Comparison of ENCODE assay signal across 26 cellular contexts in genomic region chr16:12452549-12452948, GRCh38.
"Had no signal": no experiment of that assay in that cellular context is flagged by ENCODE, and none has a peak within 500 bp of the region (broad histone marks: within the 10 kb centered on the region; RNA-seq: fewer than 3 reads in every experiment).

No MANE protein-coding gene starts in this region.

- DNase-seq: activated B cell treated with CpG ODN at 0.5 μM for 24 hours; activated CD4-positive, alpha-beta memory T cell treated with anti-CD3 and anti-CD28 coated beads for 36 hours; activated CD4-positive, alpha-beta T cell treated with anti-CD3 and anti-CD28 coated beads for 1 hour; activated CD4-positive, alpha-beta T cell treated with anti-CD3 and anti-CD28 coated beads, Interleukin-2, amount 10 ng/mL, durations not matched to agents 24 days and 14 days; activated CD8-positive, alpha-beta memory T cell treated with anti-CD3 and anti-CD28 coated beads for 24 hours; activated gamma-delta T cell treated with Interleukin-2 at 50 U/mL for 16 hours; activated naive CD4-positive, alpha-beta T cell treated with anti-CD3 and anti-CD28 coated beads, Interleukin-2, amount 10 ng/mL, durations not matched to agents 7 days and 5 days; activated naive CD8-positive, alpha-beta T cell treated with anti-CD3 and anti-CD28 coated beads for 36 hours; activated T-cell treated with anti-CD3 and anti-CD28 coated beads, Interleukin-2, amount 50 U/mL, for 4 hours; brain microvascular endothelial cell; MG63; MV-4-11; NCI-H1092 treated with DMSO at 0.1 percent for 48 hours; NCI-H1417 treated with DMSO at 0.1 percent for 48 hours; NCI-H1694; NCI-H2029 treated with DMSO at 0.1 percent for 48 hours; NCI-H345; NCI-H510A; NCI-H526 treated with DMSO at 0.1 percent for 48 hours; RPMI8226; T-cell; T-helper 2 cell; T1000 had no signal

- H3K36me3 Mint-ChIP-seq: activated naive CD4-positive, alpha-beta T cell treated with anti-CD3 and anti-CD28 coated beads, Interleukin-2, amount 10 ng/mL, durations not matched to agents 7 days and 5 days had no signal

- H3K27ac Mint-ChIP-seq: activated B cell treated with CpG ODN at 0.5 μM for 24 hours; activated CD4-positive, alpha-beta memory T cell treated with anti-CD3 and anti-CD28 coated beads for 36 hours; activated CD4-positive, alpha-beta T cell treated with anti-CD3 and anti-CD28 coated beads, Interleukin-2, amount 10 ng/mL, durations not matched to agents 24 days and 14 days; activated naive CD4-positive, alpha-beta T cell treated with anti-CD3 and anti-CD28 coated beads, Interleukin-2, amount 10 ng/mL, durations not matched to agents 7 days and 5 days; activated naive CD8-positive, alpha-beta T cell treated with anti-CD3 and anti-CD28 coated beads for 36 hours; T-cell had no signal

- H3K9me3 Mint-ChIP-seq: activated naive CD4-positive, alpha-beta T cell treated with anti-CD3 and anti-CD28 coated beads, Interleukin-2, amount 10 ng/mL, durations not matched to agents 7 days and 5 days had no signal

- H3K4me3 ChIP-seq: MG63, SK-N-MC had no signal

- ATAC-seq: activated T-cell treated with anti-CD3 and anti-CD28 coated beads, Interleukin-2, amount 50 U/mL, for 4 hours; Panc1; Right ventricle myocardium inferior; T-cell had no signal

- H3K27me3 Mint-ChIP-seq: activated B cell treated with CpG ODN at 0.5 μM for 24 hours; activated CD4-positive, alpha-beta memory T cell treated with anti-CD3 and anti-CD28 coated beads for 36 hours; activated CD4-positive, alpha-beta T cell treated with anti-CD3 and anti-CD28 coated beads, Interleukin-2, amount 10 ng/mL, durations not matched to agents 24 days and 14 days; activated naive CD4-positive, alpha-beta T cell treated with anti-CD3 and anti-CD28 coated beads, Interleukin-2, amount 10 ng/mL, durations not matched to agents 7 days and 5 days; activated naive CD8-positive, alpha-beta T cell treated with anti-CD3 and anti-CD28 coated beads for 36 hours; T-cell had no signal

- H3K9me3 ChIP-seq: MG63 had no signal

- H3K27me3 ChIP-seq: brain microvascular endothelial cell, MG63 had no signal

- H3K27ac ChIP-seq: brain microvascular endothelial cell, SK-N-MC had no signal

- H3K36me3 ChIP-seq: brain microvascular endothelial cell, MG63 had no signal

- H3K4me3 Mint-ChIP-seq: activated B cell treated with CpG ODN at 0.5 μM for 24 hours; activated CD4-positive, alpha-beta memory T cell treated with anti-CD3 and anti-CD28 coated beads for 36 hours; activated CD4-positive, alpha-beta T cell treated with anti-CD3 and anti-CD28 coated beads, Interleukin-2, amount 10 ng/mL, durations not matched to agents 24 days and 14 days; activated naive CD4-positive, alpha-beta T cell treated with anti-CD3 and anti-CD28 coated beads, Interleukin-2, amount 10 ng/mL, durations not matched to agents 7 days and 5 days; activated naive CD8-positive, alpha-beta T cell treated with anti-CD3 and anti-CD28 coated beads for 36 hours; activated T-cell treated with anti-CD3 and anti-CD28 coated beads, Interleukin-2, amount 50 U/mL, for 4 hours; T-cell had no signal
